8 cellular contexts compared by ENCODE assay signal in the genomic region with DNA sequence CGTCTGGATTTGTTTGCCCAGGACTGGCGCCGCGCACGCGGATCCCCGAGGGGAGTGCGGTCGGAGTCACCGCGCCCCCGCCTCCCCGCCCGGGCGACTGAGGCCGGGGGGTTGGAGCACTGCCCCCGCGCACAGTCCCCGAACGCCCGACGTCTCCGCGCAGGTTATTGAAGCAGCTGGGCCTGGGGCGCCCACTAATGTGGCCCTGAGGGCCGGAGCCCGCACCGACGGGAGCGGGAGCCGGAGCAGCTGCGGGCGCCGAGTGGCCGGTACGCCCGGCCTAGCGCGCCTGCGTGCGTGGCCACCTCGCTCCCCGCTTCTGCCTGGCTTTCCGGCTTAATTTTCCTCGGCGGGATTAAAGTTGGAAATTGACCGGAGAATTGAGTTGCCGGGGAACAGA.
DNase-seq lines count a peak whose midpoint lies in the region; ATAC-seq and TF ChIP-seq lines count a peak whose summit lies in the region.
"Not testable (repeated sequence)": the region's sequence is repeated elsewhere in the genome, so short reads cannot be mapped to it uniquely, and the experiment has no call there.

No MANE protein-coding gene starts in this region.

- 11% methylated on average over 48 of the region's 48 CpGs; no CpG with 5 or more reads in 1 of the 2 experiments for WGBS in endodermal cell (ENCODE audit: insufficient coverage in 1 of 2, insufficient read length in 1 of 2), 2 experiments
- no CpG with 5 or more reads among the region's 48 CpGs for WGBS in iPS DF 6.9 (ENCODE audit: insufficient coverage, insufficient read length)
- 57% methylated on average over 43 of the region's 48 CpGs; no CpG with 5 or more reads in 1 of the 2 donors for WGBS in upper lobe of left lung, 2 donors

- peak; percentile 15 for DNase-seq in D341Med (ENCODE audit: low spot score)
- peak; percentile 5 for DNase-seq in activated gamma-delta T cell (lab: John Stamatoyannopoulos, UW)
- not testable (repeated sequence) for DNase-seq in endodermal cell; iPS DF 6.9 (ENCODE audit: low read depth, low spot score); mucosa of descending colon
- peak in 1 of 2 donors; percentile 53 for DNase-seq in upper lobe of left lung

- peaks cover 36% of the 10 kb centered on the region for H3K27me3 Mint-ChIP-seq in endodermal cell (ENCODE audit: insufficient read depth)

- H3K9me3 Mint-ChIP-seq in endodermal cell = peaks cover 44% of the 10 kb centered on the region

- H3K27me3 ChIP-seq in KMS-11 (ENCODE audit: insufficient read depth, low read depth); iPS DF 6.9 (ENCODE audit: control insufficient read depth, insufficient read depth, low read length); skeletal muscle satellite cell (ENCODE audit: control insufficient read depth, insufficient read depth, low read length); upper lobe of left lung: not testable (repeated sequence)
- peaks cover 25% of the 10 kb centered on the region for H3K27me3 ChIP-seq in endodermal cell (ENCODE audit: control insufficient read depth, insufficient read depth, low read length, poor library complexity, severe bottlenecking)

- not testable (repeated sequence) for H3K27ac ChIP-seq in KMS-11; endodermal cell (ENCODE audit: low read depth, low read length); iPS DF 6.9 (ENCODE audit: low read length); upper lobe of left lung

- not testable (repeated sequence) for H3K27ac Mint-ChIP-seq in endodermal cell

- not testable (repeated sequence) for H3K36me3 Mint-ChIP-seq in endodermal cell (ENCODE audit: low read depth)

- not testable (repeated sequence) for H3K4me1 Mint-ChIP-seq in endodermal cell

- H3K9me3 ChIP-seq in endodermal cell (ENCODE audit: control insufficient read depth, low read length); iPS DF 6.9 (ENCODE audit: control insufficient read depth, insufficient read depth, low read length); mucosa of descending colon; skeletal muscle satellite cell (replicated peaks; ENCODE audit: low read length): not testable (repeated sequence)
- H3K9me3 ChIP-seq in upper lobe of left lung = peaks cover 0 to 21% (median 2%) of the 10 kb centered on the region in 4 donors

- not testable (repeated sequence) for H3K79me2 ChIP-seq in KMS-11 (ENCODE audit: insufficient read depth, low read depth)

- peak overlapping the region; percentile 54 for H3K4me3 Mint-ChIP-seq in endodermal cell

- H3K9ac ChIP-seq in KMS-11 = peak overlapping the region; percentile 34; the same call in 1 of the 2 replicates
- H3K9ac ChIP-seq in endodermal cell (ENCODE audit: extremely low read depth, low read length, poor library complexity, severe bottlenecking); skeletal muscle satellite cell (ENCODE audit: low read depth, low read length): not testable (repeated sequence)

- H3K36me3 ChIP-seq in KMS-11 (ENCODE audit: insufficient read depth); endodermal cell (ENCODE audit: control insufficient read depth, insufficient read depth, low read length); iPS DF 6.9 (ENCODE audit: control insufficient read depth, insufficient read depth, low read length); mucosa of descending colon (ENCODE audit: low read depth); skeletal muscle satellite cell (ENCODE audit: insufficient read depth, low read length); upper lobe of left lung: not testable (repeated sequence)

- not testable (repeated sequence) for H3K4me1 ChIP-seq in KMS-11 (ENCODE audit: low read depth, poor library complexity, severe bottlenecking); endodermal cell (ENCODE audit: control insufficient read depth, insufficient read depth, low read length); iPS DF 6.9 (ENCODE audit: control insufficient read depth, insufficient read depth, low read length); mucosa of descending colon (ENCODE audit: low read depth); skeletal muscle satellite cell (ENCODE audit: control insufficient read depth, insufficient read depth, low read length); upper lobe of left lung

- TF ChIP-seq CTCF in KMS-11 (conservative IDR thresholded peaks at IDR 0.05; ENCODE audit: low read depth, low read length); endodermal cell (conservative IDR thresholded peaks at IDR 0.05); mucosa of descending colon (IDR thresholded peaks at IDR 0.05); upper lobe of left lung (IDR thresholded peaks at IDR 0.05): not testable (repeated sequence)

- not testable (repeated sequence) for H3K4me3 ChIP-seq in KMS-11 (IDR thresholded peaks at IDR 0.05; ENCODE audit: insufficient read depth, low read depth, low read length); endodermal cell (ENCODE audit: low read length); mucosa of descending colon; skeletal muscle satellite cell (ENCODE audit: low read length)
- peak overlapping the region; percentile 24; the same call in 1 of the 2 replicates for H3K4me3 ChIP-seq in iPS DF 6.9 (ENCODE audit: low read length)
- peak overlapping the region in 3 of 4 donors; percentile 21 to 37 (median 30) for H3K4me3 ChIP-seq in upper lobe of left lung

- not testable (repeated sequence) for H3K4me2 ChIP-seq in KMS-11
- peak overlapping the region; percentile 15 for H3K4me2 ChIP-seq in skeletal muscle satellite cell (ENCODE audit: low read length)

- ATAC-seq in mucosa of descending colon = peak; percentile 24
- ATAC-seq in upper lobe of left lung (ENCODE audit: low FRiP score in 2 of 2) = not testable (repeated sequence)

- intact Hi-C loops in mucosa of descending colon (cut with DNase I, micrococcal nuclease) = not testable (repeated sequence)

- not testable (repeated sequence) for TF ChIP-seq POLR2A in upper lobe of left lung (IDR thresholded peaks at IDR 0.05)

- H2AFZ ChIP-seq in KMS-11 (ENCODE audit: low read depth) = peak overlapping the region; percentile 82

- not testable (repeated sequence) for H4K20me1 ChIP-seq in KMS-11 (ENCODE audit: insufficient read depth)

- not testable (repeated sequence) for TF ChIP-seq EP300 in upper lobe of left lung (IDR thresholded peaks at IDR 0.05)
